ENCODE assay signal across 11 cellular contexts in genomic region chr1:221987860-221988520, GRCh38.
DNase-seq lines count a peak whose midpoint lies in the region; ATAC-seq and TF ChIP-seq lines count a peak whose summit lies in the region.
"Had no signal": no experiment of that assay in that cellular context is flagged by ENCODE, and none has a peak within 500 bp of the region (broad histone marks: within the 10 kb centered on the region; RNA-seq: fewer than 3 reads in every experiment).

No MANE protein-coding gene starts in this region.

- peak overlapping the region; percentile 43 for H3K4me2 ChIP-seq in smooth muscle cell
- H3K4me2 ChIP-seq: BLaER1 treated with 17β-estradiol and CSF1 and Interleukin-3, amounts not matched to agents 10 nM and 100 nM had no signal

- 31% methylated on average over 6 of the region's 6 CpGs for WGBS in smooth muscle cell (ENCODE audit: low lambda C conversion rate)

- H3K79me2 ChIP-seq in smooth muscle cell (ENCODE audit: low read depth): no peaks in the 10 kb centered on the region

- DNase-seq in activated naive CD8-positive, alpha-beta T cell treated with anti-CD3 and anti-CD28 coated beads, Interleukin-2, amount 50 U/mL, for 24 hours: no peak
- DNase-seq in activated naive CD8-positive, alpha-beta T cell treated with anti-CD3 and anti-CD28 coated beads for 36 hours: no peak
- DNase-seq in NCI-H69 (lab: John Stamatoyannopoulos, UW) (peak; percentile 65), epithelial cell of prostate (ENCODE audit: low read depth, low spot score) (peak; percentile 83), smooth muscle cell (lab: John Stamatoyannopoulos, UW; ENCODE audit: unreplicated experiment) (no peak), T-helper 17 cell (no peak)
- DNase-seq in CD4-positive, alpha-beta memory T cell: no peak
- DNase-seq: Kasumi-1, SIG-M5 had no signal

- peak overlapping the region; percentile 45 for H2AFZ ChIP-seq in smooth muscle cell (ENCODE audit: low read depth)

- no peaks in the 10 kb centered on the region for H3K36me3 Mint-ChIP-seq in activated naive CD8-positive, alpha-beta T cell treated with anti-CD3 and anti-CD28 coated beads, Interleukin-2, amount 50 U/mL, for 24 hours (ENCODE audit: low read depth)
- peaks cover 8% of the 10 kb centered on the region for H3K36me3 Mint-ChIP-seq in activated naive CD8-positive, alpha-beta T cell treated with anti-CD3 and anti-CD28 coated beads for 36 hours
- no peaks in the 10 kb centered on the region for H3K36me3 Mint-ChIP-seq in CD4-positive, alpha-beta memory T cell
- H3K36me3 Mint-ChIP-seq in T-helper 17 cell (ENCODE audit: low read depth): peaks cover 11% of the 10 kb centered on the region

- H3K27me3 Mint-ChIP-seq in activated naive CD8-positive, alpha-beta T cell treated with anti-CD3 and anti-CD28 coated beads, Interleukin-2, amount 50 U/mL, for 24 hours: peaks cover 6% of the 10 kb centered on the region
- peaks cover 6% of the 10 kb centered on the region for H3K27me3 Mint-ChIP-seq in activated naive CD8-positive, alpha-beta T cell treated with anti-CD3 and anti-CD28 coated beads for 36 hours
- H3K27me3 Mint-ChIP-seq in CD4-positive, alpha-beta memory T cell: peaks cover 0 to 3% of the 10 kb centered on the region in 2 donors
- H3K27me3 Mint-ChIP-seq in T-helper 17 cell: peaks cover 14% of the 10 kb centered on the region

- H3F3A ChIP-seq in smooth muscle cell (ENCODE audit: low read depth): peaks cover 15% of the 10 kb centered on the region

- intact Hi-C loops in CD4-positive, alpha-beta memory T cell (cut with micrococcal nuclease): no loop called here

- H3K9me3 ChIP-seq in smooth muscle cell (replicated peaks; ENCODE audit: low read depth) (no peaks in the 10 kb centered on the region), T-helper 17 cell (ENCODE audit: control insufficient read depth, low read length, poor library complexity, severe bottlenecking) (no peaks in the 10 kb centered on the region)
- H3K9me3 ChIP-seq in CD4-positive, alpha-beta memory T cell (ENCODE audit: control insufficient read depth in 1 of 2, low read length in 2 of 2): no peaks in the 10 kb centered on the region
- H3K9me3 ChIP-seq: BLaER1 treated with 17β-estradiol and CSF1 and Interleukin-3, amounts not matched to agents 10 nM and 100 nM had no signal

- POLR2A ChIA-PET in CD4-positive, alpha-beta memory T cell (lab: Charles Lee; ENCODE audit: partially characterized antibody): no interaction called here

- no peaks in the 10 kb centered on the region for H3K36me3 ChIP-seq in smooth muscle cell (ENCODE audit: low read depth)
- H3K36me3 ChIP-seq in CD4-positive, alpha-beta memory T cell (ENCODE audit: insufficient read depth, low read length): no peaks in the 10 kb centered on the region
- H3K36me3 ChIP-seq: BLaER1 treated with 17β-estradiol and CSF1 and Interleukin-3, amounts not matched to agents 10 nM and 100 nM had no signal

- H3K4me1 ChIP-seq in smooth muscle cell (ENCODE audit: low read depth): peaks cover 11% of the 10 kb centered on the region
- H3K4me1 ChIP-seq in CD4-positive, alpha-beta memory T cell (ENCODE audit: insufficient read depth, low read length): no peaks in the 10 kb centered on the region

- H3K27me3 ChIP-seq in smooth muscle cell (ENCODE audit: low read depth): no peaks in the 10 kb centered on the region
- no peaks in the 10 kb centered on the region for H3K27me3 ChIP-seq in CD4-positive, alpha-beta memory T cell (ENCODE audit: insufficient read depth, low read length)
- H3K27me3 ChIP-seq: BLaER1 treated with 17β-estradiol and CSF1 and Interleukin-3, amounts not matched to agents 10 nM and 100 nM had no signal

- peaks cover 22% of the 10 kb centered on the region for H3K4me1 Mint-ChIP-seq in activated naive CD8-positive, alpha-beta T cell treated with anti-CD3 and anti-CD28 coated beads, Interleukin-2, amount 50 U/mL, for 24 hours
- H3K4me1 Mint-ChIP-seq in activated naive CD8-positive, alpha-beta T cell treated with anti-CD3 and anti-CD28 coated beads for 36 hours: peaks cover 15% of the 10 kb centered on the region
- H3K4me1 Mint-ChIP-seq in CD4-positive, alpha-beta memory T cell: peaks cover 0 to 12% (median 3%) of the 10 kb centered on the region in 4 donors
- H3K4me1 Mint-ChIP-seq in T-helper 17 cell: peaks cover 4% of the 10 kb centered on the region

- H3K4me3 Mint-ChIP-seq in activated naive CD8-positive, alpha-beta T cell treated with anti-CD3 and anti-CD28 coated beads, Interleukin-2, amount 50 U/mL, for 24 hours: no peak overlapping the region
- no peak overlapping the region for H3K4me3 Mint-ChIP-seq in activated naive CD8-positive, alpha-beta T cell treated with anti-CD3 and anti-CD28 coated beads for 36 hours
- no peak overlapping the region for H3K4me3 Mint-ChIP-seq in CD4-positive, alpha-beta memory T cell
- no peak overlapping the region for H3K4me3 Mint-ChIP-seq in T-helper 17 cell

- H3K27ac ChIP-seq in epithelial cell of prostate: peak overlapping the region; percentile 75
- peak overlapping the region; percentile 89 for H3K27ac ChIP-seq in smooth muscle cell (ENCODE audit: low read depth)
- H3K27ac ChIP-seq in CD4-positive, alpha-beta memory T cell (ENCODE audit: low read depth, low read length): no peak overlapping the region
- H3K27ac ChIP-seq: BLaER1 treated with 17β-estradiol and CSF1 and Interleukin-3, amounts not matched to agents 10 nM and 100 nM had no signal

- H3K27ac Mint-ChIP-seq in activated naive CD8-positive, alpha-beta T cell treated with anti-CD3 and anti-CD28 coated beads, Interleukin-2, amount 50 U/mL, for 24 hours: peak overlapping the region; percentile 32
- no peak overlapping the region for H3K27ac Mint-ChIP-seq in activated naive CD8-positive, alpha-beta T cell treated with anti-CD3 and anti-CD28 coated beads for 36 hours
- no peak overlapping the region for H3K27ac Mint-ChIP-seq in CD4-positive, alpha-beta memory T cell
- H3K27ac Mint-ChIP-seq in T-helper 17 cell: no peak overlapping the region

- CTCF ChIA-PET in CD4-positive, alpha-beta memory T cell (lab: Charles Lee; ENCODE audit: partially characterized antibody): no interaction called here

- no peak for TF ChIP-seq CTCF in smooth muscle cell (IDR thresholded peaks at IDR 0.05; ENCODE audit: borderline replicate concordance, insufficient read depth, poor library complexity, severe bottlenecking)

- peaks cover 5% of the 10 kb centered on the region for H3K9me3 Mint-ChIP-seq in activated naive CD8-positive, alpha-beta T cell treated with anti-CD3 and anti-CD28 coated beads, Interleukin-2, amount 50 U/mL, for 24 hours
- peaks cover 5% of the 10 kb centered on the region for H3K9me3 Mint-ChIP-seq in activated naive CD8-positive, alpha-beta T cell treated with anti-CD3 and anti-CD28 coated beads for 36 hours
- H3K9me3 Mint-ChIP-seq in CD4-positive, alpha-beta memory T cell: peaks cover 0 to 3% (median 0%) of the 10 kb centered on the region in 8 donors

- peak overlapping the region; percentile 62 for H3K9ac ChIP-seq in smooth muscle cell (ENCODE audit: low read depth)
- H3K9ac ChIP-seq: BLaER1 treated with 17β-estradiol and CSF1 and Interleukin-3, amounts not matched to agents 10 nM and 100 nM had no signal

- ATAC-seq in activated naive CD8-positive, alpha-beta T cell treated with anti-CD3 and anti-CD28 coated beads, Interleukin-2, amount 50 U/mL, for 24 hours: peak; percentile 42
- ATAC-seq in GM21528 (IDR thresholded peaks at IDR 0.05; ENCODE audit: low FRiP score, unreplicated experiment) (no peak), T-helper 17 cell (no peak)

- H3K4me3 ChIP-seq in smooth muscle cell: no peak overlapping the region
- H3K4me3 ChIP-seq in CD4-positive, alpha-beta memory T cell (ENCODE audit: low read length in 2 of 2): no peak overlapping the region
- H3K4me3 ChIP-seq: BLaER1 treated with 17β-estradiol and CSF1 and Interleukin-3, amounts not matched to agents 10 nM and 100 nM had no signal

- no peaks in the 10 kb centered on the region for H4K20me1 ChIP-seq in smooth muscle cell (ENCODE audit: low read depth)
- H4K20me1 ChIP-seq: BLaER1 treated with 17β-estradiol and CSF1 and Interleukin-3, amounts not matched to agents 10 nM and 100 nM had no signal

Comparison
In these comparisons a context has a peak if more than half of its experiments do, and no peak if none do; other contexts are left out.
1. DNase-seq: peak in NCI-H69 (single experiment) and epithelial cell of prostate (single experiment); none in activated naive CD8-positive, alpha-beta T cell treated with anti-CD3 and anti-CD28 coated beads, Interleukin-2, amount 50 U/mL, for 24 hours (single experiment), activated naive CD8-positive, alpha-beta T cell treated with anti-CD3 and anti-CD28 coated beads for 36 hours (single experiment), smooth muscle cell (single experiment), CD4-positive, alpha-beta memory T cell (0 of 5) and T-helper 17 cell (0 of 3).